Comparison of ENCODE assay signal across 14 cellular contexts in the genomic region with DNA sequence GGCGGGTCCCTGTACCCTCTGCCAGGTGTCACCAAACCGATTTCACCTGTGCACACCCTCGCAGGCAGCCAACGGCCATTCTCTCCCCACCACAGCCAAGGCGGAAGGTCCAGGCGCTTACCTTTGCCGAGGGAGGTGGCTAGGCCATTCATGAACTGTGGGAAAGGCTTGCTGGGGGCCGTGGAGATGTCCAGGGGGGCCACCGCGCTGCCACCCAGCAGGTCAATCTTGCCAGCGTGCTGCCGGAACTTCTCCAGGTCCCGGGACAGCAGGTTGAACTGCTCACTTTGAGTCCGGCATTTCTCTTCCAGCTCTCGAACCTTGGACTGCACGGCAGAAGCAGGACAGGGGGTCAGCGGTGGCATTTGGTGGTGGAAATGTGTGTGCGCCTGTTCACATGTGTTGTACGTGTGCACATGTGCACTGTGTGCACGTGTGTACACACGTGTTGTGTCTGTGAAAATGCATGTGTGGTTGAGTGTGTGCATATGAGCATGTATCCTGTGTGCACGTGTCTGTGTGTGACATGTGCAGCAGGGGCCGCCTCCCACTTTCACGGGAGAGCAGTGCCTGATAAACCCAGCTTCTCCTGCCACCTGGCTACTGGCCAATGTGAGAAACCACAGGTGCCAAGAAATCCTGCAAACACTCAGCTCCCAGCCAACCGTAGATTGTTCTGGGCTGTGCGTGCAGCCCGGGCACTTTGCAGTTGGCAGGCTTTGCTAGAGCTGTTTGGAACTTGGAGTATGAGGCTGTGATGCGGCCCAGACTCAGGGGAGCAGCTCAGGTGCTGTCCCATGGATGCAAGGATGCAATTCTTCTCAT.
DNase-seq lines count a peak whose midpoint lies in the region; ATAC-seq, FAIRE-seq and TF ChIP-seq lines count a peak whose summit lies in the region.
"Had no signal": no experiment of that assay in that cellular context is flagged by ENCODE, and none has a peak within 500 bp of the region (broad histone marks: within the 10 kb centered on the region; RNA-seq: fewer than 3 reads in every experiment).

No MANE protein-coding gene starts in this region.

- H3K4me3 ChIP-seq in endothelial cell of umbilical vein (replicated peaks in 1 of 3; ENCODE audit: insufficient read depth in 1 of 3, low read depth in 1 of 3, low read length in 3 of 3) (no peak overlapping the region), prostate gland (no peak overlapping the region)
- H3K4me3 ChIP-seq: tibial nerve had no signal

- intact Hi-C loops in endothelial cell of umbilical vein (cut with micrococcal nuclease) (no loop called here), prostate gland (cut with DNase I) (no loop called here)

- no peaks in the 10 kb centered on the region for H4K20me1 ChIP-seq in endothelial cell of umbilical vein (replicated peaks; ENCODE audit: control insufficient read depth, extremely low read depth, insufficient read depth, low read length)

- DNase-seq in NCI-H1436 (lab: John Stamatoyannopoulos, UW) (peak; percentile 31), NCI-H1436 treated with DMSO at 0.1 percent for 48 hours (lab: John Stamatoyannopoulos, UW) (no peak), NCI-H2171 (lab: John Stamatoyannopoulos, UW) (peak; percentile 67), endothelial cell of umbilical vein (ENCODE audit: low read depth, low spot score) (no peak), prostate gland (ENCODE audit: low spot score) (peak; percentile 42), glomerular visceral epithelial cell (ENCODE audit: extremely low spot score) (no peak), HTR-8/SVneo (ENCODE audit: insufficient read length, low spot score) (no peak)
- DNase-seq: activated CD4-positive, alpha-beta T cell treated with anti-CD3 and anti-CD28 coated beads for 36 hours; HCEC 1CT; mesenchymal stem cell; PC-3 had no signal

- no peak overlapping the region for H3K27ac ChIP-seq in endothelial cell of umbilical vein (ENCODE audit: insufficient read depth, low read depth, low read length)
- H3K27ac ChIP-seq in prostate gland, result no peak overlapping the region
- H3K27ac ChIP-seq: neutrophil, tibial nerve had no signal

- no TSS peak for BruUV-seq in endothelial cell of umbilical vein (replicated peaks; lab: Mats Ljungman, UMichigan)

- POLR2A ChIA-PET in endothelial cell of umbilical vein (lab: Charles Lee), result no interaction called here

- H3K4me2 ChIP-seq in endothelial cell of umbilical vein (ENCODE audit: insufficient read depth, low read length), result no peak overlapping the region

- H3K9me3 ChIP-seq in endothelial cell of umbilical vein (replicated peaks; ENCODE audit: control insufficient read depth, insufficient read depth, low read length), result peaks cover 6% of the 10 kb centered on the region
- H3K9me3 ChIP-seq in prostate gland, result no peaks in the 10 kb centered on the region
- H3K9me3 ChIP-seq: neutrophil had no signal

- no peaks in the 10 kb centered on the region for H3K9me1 ChIP-seq in endothelial cell of umbilical vein (replicated peaks; ENCODE audit: control insufficient read depth, extremely low read depth, insufficient read depth, low read length)

- dilution Hi-C loops in endothelial cell of umbilical vein (cut with MboI; ENCODE audit: extremely low pct_ligation_motif_present, low sequenced_read_pairs), result no loop called here

- CTCF ChIA-PET in endothelial cell of umbilical vein (lab: Charles Lee), result no interaction called here

- no peaks in the 10 kb centered on the region for H3K36me3 ChIP-seq in endothelial cell of umbilical vein (ENCODE audit: control insufficient read depth in 2 of 2, extremely low read depth in 1 of 2, insufficient read depth in 2 of 2, low read length in 2 of 2)
- no peaks in the 10 kb centered on the region for H3K36me3 ChIP-seq in prostate gland
- H3K36me3 ChIP-seq: neutrophil, tibial nerve had no signal

- ATAC-seq in HG02642 (IDR thresholded peaks at IDR 0.05; ENCODE audit: poor library complexity, unreplicated experiment), result no peak
- ATAC-seq: activated CD4-positive, alpha-beta T cell treated with anti-CD3 and anti-CD28 coated beads for 36 hours; PC-3 had no signal

- H3K4me1 ChIP-seq in endothelial cell of umbilical vein (ENCODE audit: control insufficient read depth, extremely low read depth, insufficient read depth, low read length) (no peaks in the 10 kb centered on the region), prostate gland (replicated peaks) (no peaks in the 10 kb centered on the region)
- H3K4me1 ChIP-seq: tibial nerve had no signal

- H2AFZ ChIP-seq in endothelial cell of umbilical vein (ENCODE audit: low read depth, low read length), result no peak overlapping the region

- no peak overlapping the region for H3K9ac ChIP-seq in endothelial cell of umbilical vein (replicated peaks; ENCODE audit: extremely low read depth, insufficient read depth, low read length)

- 69% methylated on average over 28 of the region's 28 CpGs for WGBS in prostate gland

- FAIRE-seq in endothelial cell of umbilical vein (lab: Jason Lieb, UNC), result no peak
- no peak for FAIRE-seq in HTR-8/SVneo (lab: Jason Lieb, UNC)

- TF ChIP-seq POLR2A in endothelial cell of umbilical vein (IDR thresholded peaks at IDR 0.05; ENCODE audit: low read depth, low read length) (no peak), prostate gland (IDR thresholded peaks at IDR 0.05) (no peak)

- TF ChIP-seq CTCF in endothelial cell of umbilical vein (IDR thresholded peaks at IDR 0.05; ENCODE audit: extremely low read depth in 1 of 2, insufficient read depth in 1 of 2, low read depth in 1 of 2, low read length in 2 of 2), result no peak
- no peak for TF ChIP-seq CTCF in prostate gland (IDR thresholded peaks at IDR 0.05)

- H3K27me3 ChIP-seq in endothelial cell of umbilical vein (ENCODE audit: control insufficient read depth in 2 of 2, insufficient read depth in 2 of 2, low read length in 2 of 2) (no peaks in the 10 kb centered on the region), prostate gland (replicated peaks; ENCODE audit: insufficient read depth) (no peaks in the 10 kb centered on the region)
- H3K27me3 ChIP-seq: neutrophil, tibial nerve had no signal

- no peaks in the 10 kb centered on the region for H3K79me2 ChIP-seq in endothelial cell of umbilical vein (ENCODE audit: control insufficient read depth, insufficient read depth, low read length)

TF ChIP-seq in endothelial cell of umbilical vein, 7 proteins besides CTCF, POLR2A, EP300 and RAD21:
- TF ChIP-seq EZH2 (IDR thresholded peaks at IDR 0.05; ENCODE audit: borderline replicate concordance, low read depth, low read length, severe bottlenecking) (no peak), MAX (IDR thresholded peaks at IDR 0.05; ENCODE audit: insufficient read depth, insufficient read length) (peak; percentile 24), JUN (IDR thresholded peaks at IDR 0.05; ENCODE audit: borderline replicate concordance, insufficient read depth, insufficient read length, low read depth) (no peak), POLR2AphosphoS5 (IDR thresholded peaks at IDR 0.05; ENCODE audit: insufficient read depth, low read depth, low read length) (no peak), GATA2 (IDR thresholded peaks at IDR 0.05; ENCODE audit: insufficient read depth, insufficient read length, low read depth, low read length) (no peak), MYC (IDR thresholded peaks at IDR 0.05; ENCODE audit: low read depth, low read length) (no peak), FOS (IDR thresholded peaks at IDR 0.05; ENCODE audit: borderline replicate concordance, insufficient read depth, low read length) (no peak)

Comparison
In these comparisons a context has a peak if more than half of its experiments do, and no peak if none do; other contexts are left out.
1. DNase-seq: peak in NCI-H1436 (single experiment), NCI-H2171 (single experiment) and prostate gland (single experiment); none in NCI-H1436 treated with DMSO at 0.1 percent for 48 hours (single experiment), endothelial cell of umbilical vein (single experiment), glomerular visceral epithelial cell (single experiment) and HTR-8/SVneo (single experiment).